Comparison of ENCODE assay signal across 9 cellular contexts in the genomic region with DNA sequence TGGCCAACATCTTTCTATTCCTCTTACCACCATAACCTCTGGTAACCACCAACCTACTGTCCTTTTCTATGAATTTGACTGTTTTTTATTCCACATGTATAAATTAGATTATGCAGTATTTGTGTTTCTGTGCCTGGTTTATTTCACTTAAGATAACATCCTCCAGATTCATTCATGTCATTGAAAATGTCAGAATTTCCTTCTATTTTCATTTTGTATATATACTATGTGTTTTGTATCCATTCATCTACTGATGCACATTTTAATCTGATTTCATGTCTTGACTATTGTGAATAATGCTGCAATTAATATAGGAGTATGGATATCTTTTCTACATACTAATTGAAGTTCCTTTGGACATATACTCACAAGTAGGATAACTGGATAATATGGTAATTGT.
"Had no signal": no experiment of that assay in that cellular context is flagged by ENCODE, and none has a peak within 500 bp of the region (broad histone marks: within the 10 kb centered on the region; RNA-seq: fewer than 3 reads in every experiment).

No MANE protein-coding gene starts in this region.

- H3K4me2 ChIP-seq: GM23338 had no signal

- DNase-seq: GM23248, GOT3, H7, H9, HCEC 1CT, HFFc6 had no signal

- H3K27ac ChIP-seq: GM23248 had no signal

- ATAC-seq: GM23338, HCT116 had no signal

- H2AFZ ChIP-seq: GM23248, GM23338 had no signal

- H3K9ac ChIP-seq: GM23248 had no signal

- H3K4me3 ChIP-seq: GM23248, GM23338, HAP-1 had no signal

- H3K36me3 ChIP-seq: HAP-1 had no signal

- H3K4me1 ChIP-seq: HAP-1 had no signal
